Comparison of ENCODE assay signal across 8 cellular contexts in genomic region chr11:128195057-128195751, GRCh38.
DNase-seq lines count a peak whose midpoint lies in the region; ATAC-seq and TF ChIP-seq lines count a peak whose summit lies in the region.

No MANE protein-coding gene starts in this region.

- peaks cover 0 to 3% of the 10 kb centered on the region in 2 donors for H3K4me1 ChIP-seq in lung (ENCODE audit: control insufficient read depth in 2 of 2, insufficient read depth in 2 of 2, low read length in 2 of 2)

- no peaks in the 10 kb centered on the region for H3K36me3 ChIP-seq in lung (ENCODE audit: control insufficient read depth in 2 of 2, insufficient read depth in 2 of 2, low read length in 2 of 2)

- H3K27ac ChIP-seq in lung (ENCODE audit: low read depth in 1 of 2, low read length in 1 of 2) = no peak overlapping the region

- H3K4me1 Mint-ChIP-seq in activated T-helper 17 cell treated with anti-CD3 and anti-CD28 coated beads, Interleukin-2, amount 50 U/mL, for 72 hours = peaks cover 25% of the 10 kb centered on the region

- no peaks in the 10 kb centered on the region for H3K9me3 ChIP-seq in lung (ENCODE audit: control insufficient read depth in 2 of 2, insufficient read depth in 1 of 2, low read length in 1 of 2)

- no peaks in the 10 kb centered on the region for H3K27me3 ChIP-seq in lung (ENCODE audit: control insufficient read depth, insufficient read depth)

- no peaks in the 10 kb centered on the region for H3K9me3 Mint-ChIP-seq in activated T-helper 17 cell treated with anti-CD3 and anti-CD28 coated beads, Interleukin-2, amount 50 U/mL, for 72 hours

- no peak overlapping the region for H3K4me3 ChIP-seq in NB4 (ENCODE audit: low read depth, low read length)
- no peak overlapping the region for H3K4me3 ChIP-seq in lung

- H3K27ac Mint-ChIP-seq in activated T-helper 17 cell treated with anti-CD3 and anti-CD28 coated beads, Interleukin-2, amount 50 U/mL, for 72 hours = peak overlapping the region; percentile 10

- H3K4me3 Mint-ChIP-seq in activated T-helper 17 cell treated with anti-CD3 and anti-CD28 coated beads, Interleukin-2, amount 50 U/mL, for 72 hours = peak overlapping the region; percentile 42

- no peaks in the 10 kb centered on the region for H3K36me3 Mint-ChIP-seq in activated T-helper 17 cell treated with anti-CD3 and anti-CD28 coated beads, Interleukin-2, amount 50 U/mL, for 72 hours (ENCODE audit: low read depth)

- DNase-seq in CD1c-positive myeloid dendritic cell (ENCODE audit: extremely low spot score) (peak; percentile 35), NB4 (ENCODE audit: low read depth) (peak; percentile 77), lung (ENCODE audit: low spot score) (no peak), pons (ENCODE audit: low spot score) (no peak)

- WGBS in lung, 2 donors = 13 to 21% methylated on average over 6 of the region's 6 CpGs

- peak; percentile 88 for ATAC-seq in activated T-helper 17 cell treated with anti-CD3 and anti-CD28 coated beads, Interleukin-2, amount 50 U/mL, for 72 hours (replicated peaks)
- peak; percentile 34 for ATAC-seq in lung (ENCODE audit: insufficient read depth, low FRiP score)
- no peak for ATAC-seq in HG03108 (IDR thresholded peaks at IDR 0.05; ENCODE audit: unreplicated experiment)
- no peak for ATAC-seq in HG03354 (IDR thresholded peaks at IDR 0.05; ENCODE audit: poor library complexity, severe bottlenecking, unreplicated experiment)
- ATAC-seq in GM21723 (IDR thresholded peaks at IDR 0.05; ENCODE audit: unreplicated experiment) = no peak

- TF ChIP-seq CTCF in NB4 (IDR thresholded peaks at IDR 0.05; ENCODE audit: low read depth, low read length) = no peak
- peak; percentile 14 for TF ChIP-seq CTCF in lung (IDR thresholded peaks at IDR 0.05; ENCODE audit: control extremely low read depth, extremely low read depth)

- no peak for TF ChIP-seq POLR2A in NB4 (IDR thresholded peaks at IDR 0.05; ENCODE audit: extremely low read depth, insufficient read length)

- no peaks in the 10 kb centered on the region for H3K27me3 Mint-ChIP-seq in activated T-helper 17 cell treated with anti-CD3 and anti-CD28 coated beads, Interleukin-2, amount 50 U/mL, for 72 hours

Comparison
In these comparisons a context has a peak if more than half of its experiments do, and no peak if none do; other contexts are left out.
1. DNase-seq: peak in CD1c-positive myeloid dendritic cell (single experiment) and NB4 (single experiment); none in lung (single experiment) and pons (single experiment).
2. ATAC-seq: peak in activated T-helper 17 cell treated with anti-CD3 and anti-CD28 coated beads, Interleukin-2, amount 50 U/mL, for 72 hours (single experiment) and lung (single experiment); none in HG03108 (single experiment), HG03354 (single experiment) and GM21723 (single experiment).